Comparison of ENCODE assay signal across 1 cellular context in the genomic region with DNA sequence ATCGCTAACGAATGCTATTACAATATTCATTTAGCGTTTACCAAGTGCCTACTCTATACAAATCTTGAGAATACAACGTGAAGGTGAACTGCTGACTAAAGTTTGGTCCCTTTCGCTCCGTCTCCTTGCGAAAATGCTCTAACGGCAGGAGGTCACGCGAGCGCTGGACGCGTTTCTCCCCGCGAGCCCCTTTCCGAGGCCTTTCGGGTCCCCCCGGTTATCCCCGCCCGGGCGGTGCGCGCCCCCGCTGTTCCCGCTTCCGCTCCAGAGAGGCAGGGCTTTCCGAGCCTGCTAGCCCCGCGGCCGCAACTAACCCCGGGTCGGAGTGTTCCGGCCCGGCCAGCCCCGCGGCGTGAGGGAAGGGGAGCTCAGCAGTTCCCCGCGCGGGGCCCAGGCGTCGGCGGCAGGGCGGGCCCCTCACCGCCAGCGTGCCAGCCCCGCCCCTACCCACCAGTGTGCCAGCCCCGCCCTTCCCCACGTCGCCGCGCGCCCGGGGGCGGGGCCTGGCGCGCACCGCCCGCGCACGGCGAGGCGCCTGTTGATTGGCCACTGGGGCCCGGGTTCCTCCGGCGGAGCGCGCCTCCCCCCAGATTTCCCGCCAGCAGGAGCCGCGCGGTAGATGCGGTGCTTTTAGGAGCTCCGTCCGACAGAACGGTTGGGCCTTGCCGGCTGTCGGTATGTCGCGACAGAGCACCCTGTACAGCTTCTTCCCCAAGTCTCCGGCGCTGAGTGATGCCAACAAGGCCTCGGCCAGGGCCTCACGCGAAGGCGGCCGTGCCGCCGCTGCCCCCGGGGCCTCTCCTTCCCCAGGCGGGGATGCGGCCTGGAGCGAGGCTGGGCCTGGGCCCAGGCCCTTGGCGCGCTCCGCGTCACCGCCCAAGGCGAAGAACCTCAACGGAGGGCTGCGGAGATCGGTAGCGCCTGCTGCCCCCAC.
TF ChIP-seq lines count a peak whose summit lies in the region.

MSH6 (plus strand) TSS at position 589 of the 934 bp plus-strand sequence; CDS start at position 678, 89 bp downstream.

TF ChIP-seq in HepG2, 621 proteins besides CTCF, POLR2A, EP300 and RAD21 (continued from another document):
- TF ChIP-seq PRDM15 (CRISPR knock-in tag; IDR thresholded peaks at IDR 0.05) (no peak; the same call in 1 of the 2 replicates), TARDBP (CRISPR knock-in tag; IDR thresholded peaks at IDR 0.05) (peak; percentile 81), NCOA1 (CRISPR knock-in tag; IDR thresholded peaks at IDR 0.05) (peak; percentile 46), PAXIP1 (CRISPR knock-in tag; conservative IDR thresholded peaks at IDR 0.05) (0 out of 2 replicates have a peak, but pooled peaks have one; percentile 12), ZNF891 (CRISPR knock-in tag; IDR thresholded peaks at IDR 0.05) (peak; percentile 64), MYNN (CRISPR knock-in tag; IDR thresholded peaks at IDR 0.05; ENCODE audit: low read depth) (0 out of 2 replicates have a peak, but pooled peaks have one; percentile 36), ZNF557 (CRISPR knock-in tag; IDR thresholded peaks at IDR 0.05) (no peak; the same call in 1 of the 2 replicates), ESRRA (CRISPR knock-in tag; IDR thresholded peaks at IDR 0.05; ENCODE audit: low read depth) (peak; percentile 53), ATF1 (CRISPR knock-in tag; IDR thresholded peaks at IDR 0.05) (no peak; the same call in 1 of the 2 replicates), SPEN (CRISPR knock-in tag; IDR thresholded peaks at IDR 0.05; ENCODE audit: low read depth) (peak; percentile 96), IRF2 (CRISPR knock-in tag; IDR thresholded peaks at IDR 0.05) (peak; percentile 63), MYPOP (CRISPR knock-in tag; IDR thresholded peaks at IDR 0.05) (peak; percentile 78; the same call in 1 of the 2 replicates), ZNF44 (CRISPR knock-in tag; IDR thresholded peaks at IDR 0.05) (peak; percentile 12; the same call in 1 of the 2 replicates), RELA (CRISPR knock-in tag; IDR thresholded peaks at IDR 0.05) (no peak; the same call in 1 of the 2 replicates), SMARCE1 (IDR thresholded peaks at IDR 0.05; ENCODE audit: borderline replicate concordance) (no peak), TOPORS (CRISPR knock-in tag; IDR thresholded peaks at IDR 0.05) (peak; percentile 94), ZNF296 (CRISPR knock-in tag; conservative IDR thresholded peaks at IDR 0.05) (peak; percentile 78; the same call in 1 of the 2 replicates), E2F1 (CRISPR knock-in tag; IDR thresholded peaks at IDR 0.05) (peak; percentile 98), ZNF768 (CRISPR knock-in tag; IDR thresholded peaks at IDR 0.05) (peak; percentile 54; the same call in 1 of the 2 replicates)
- TF ChIP-seq, protein P1, sequence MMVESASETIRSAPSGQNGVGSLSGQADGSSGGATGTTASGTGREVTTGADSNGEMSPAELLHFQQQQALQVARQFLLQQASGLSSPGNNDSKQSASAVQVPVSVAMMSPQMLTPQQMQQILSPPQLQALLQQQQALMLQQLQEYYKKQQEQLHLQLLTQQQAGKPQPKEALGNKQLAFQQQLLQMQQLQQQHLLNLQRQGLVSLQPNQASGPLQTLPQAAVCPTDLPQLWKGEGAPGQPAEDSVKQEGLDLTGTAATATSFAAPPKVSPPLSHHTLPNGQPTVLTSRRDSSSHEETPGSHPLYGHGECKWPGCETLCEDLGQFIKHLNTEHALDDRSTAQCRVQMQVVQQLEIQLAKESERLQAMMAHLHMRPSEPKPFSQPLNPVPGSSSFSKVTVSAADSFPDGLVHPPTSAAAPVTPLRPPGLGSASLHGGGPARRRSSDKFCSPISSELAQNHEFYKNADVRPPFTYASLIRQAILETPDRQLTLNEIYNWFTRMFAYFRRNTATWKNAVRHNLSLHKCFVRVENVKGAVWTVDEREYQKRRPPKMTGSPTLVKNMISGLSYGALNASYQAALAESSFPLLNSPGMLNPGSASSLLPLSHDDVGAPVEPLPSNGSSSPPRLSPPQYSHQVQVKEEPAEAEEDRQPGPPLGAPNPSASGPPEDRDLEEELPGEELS (CRISPR knock-in tag; IDR thresholded peaks at IDR 0.05): 0 out of 2 replicates have a peak, but pooled peaks have one; percentile 29
- TF ChIP-seq, protein P2, sequence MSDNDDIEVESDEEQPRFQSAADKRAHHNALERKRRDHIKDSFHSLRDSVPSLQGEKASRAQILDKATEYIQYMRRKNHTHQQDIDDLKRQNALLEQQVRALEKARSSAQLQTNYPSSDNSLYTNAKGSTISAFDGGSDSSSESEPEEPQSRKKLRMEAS (IDR thresholded peaks at IDR 0.05): peak; percentile 98
- TF ChIP-seq, protein P3, sequence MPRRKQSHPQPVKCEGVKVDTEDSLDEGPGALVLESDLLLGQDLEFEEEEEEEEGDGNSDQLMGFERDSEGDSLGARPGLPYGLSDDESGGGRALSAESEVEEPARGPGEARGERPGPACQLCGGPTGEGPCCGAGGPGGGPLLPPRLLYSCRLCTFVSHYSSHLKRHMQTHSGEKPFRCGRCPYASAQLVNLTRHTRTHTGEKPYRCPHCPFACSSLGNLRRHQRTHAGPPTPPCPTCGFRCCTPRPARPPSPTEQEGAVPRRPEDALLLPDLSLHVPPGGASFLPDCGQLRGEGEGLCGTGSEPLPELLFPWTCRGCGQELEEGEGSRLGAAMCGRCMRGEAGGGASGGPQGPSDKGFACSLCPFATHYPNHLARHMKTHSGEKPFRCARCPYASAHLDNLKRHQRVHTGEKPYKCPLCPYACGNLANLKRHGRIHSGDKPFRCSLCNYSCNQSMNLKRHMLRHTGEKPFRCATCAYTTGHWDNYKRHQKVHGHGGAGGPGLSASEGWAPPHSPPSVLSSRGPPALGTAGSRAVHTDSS (CRISPR knock-in tag; conservative IDR thresholded peaks at IDR 0.05): no peak
